Comparison of ENCODE assay signal across 8 cellular contexts in the genomic region with DNA sequence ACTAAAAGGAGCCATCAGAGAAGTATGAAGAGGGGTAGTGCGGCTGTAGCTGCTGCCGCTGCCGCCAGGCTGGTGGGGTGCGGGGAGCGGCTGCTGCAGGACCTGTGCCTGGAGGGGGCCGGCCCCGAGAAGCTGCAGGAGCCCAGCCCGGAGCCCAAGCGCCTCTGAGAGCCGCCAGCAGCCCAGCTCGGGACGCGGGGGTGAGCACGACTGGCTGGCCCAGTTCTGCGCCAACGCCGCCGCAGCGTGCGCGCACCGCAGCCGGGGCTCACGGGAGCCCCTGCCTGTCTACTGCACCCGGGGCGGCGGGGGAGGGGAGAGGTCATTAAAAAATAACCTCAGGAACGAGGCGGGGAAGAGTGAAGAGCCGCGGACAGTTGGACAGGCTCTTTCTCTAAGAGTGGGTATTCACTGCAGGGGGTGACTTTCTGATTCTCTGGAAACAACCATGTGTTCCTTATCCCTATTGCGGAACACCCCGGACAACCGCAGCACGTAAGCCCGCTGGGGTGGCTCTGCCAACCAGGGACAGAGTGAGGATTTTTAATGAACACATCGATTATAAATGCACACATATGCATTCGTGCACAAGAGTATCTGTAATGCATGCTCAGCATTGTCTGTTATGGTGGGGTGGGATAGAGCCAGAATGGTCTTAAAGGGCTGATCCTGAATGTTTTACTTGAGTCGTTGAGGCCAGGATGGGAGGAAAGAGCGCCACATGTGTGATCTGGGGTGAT. TPM values are rescaled to one million over a fixed set of nuclear protein-coding genes. Genes with fewer than 3 reads are reported as not detected.
DNase-seq lines count a peak whose midpoint lies in the region; TF ChIP-seq lines count a peak whose summit lies in the region.

No MANE protein-coding gene starts in this region.

- no peaks in the 10 kb centered on the region for H3K36me3 ChIP-seq in H7 (replicated peaks; ENCODE audit: control insufficient read depth, insufficient read depth, low read length)
- no peaks in the 10 kb centered on the region for H3K36me3 ChIP-seq in ectodermal cell (ENCODE audit: control insufficient read depth, insufficient read depth, low read length)
- H3K36me3 ChIP-seq in mesodermal cell (ENCODE audit: control insufficient read depth, insufficient read depth, low read length): no peaks in the 10 kb centered on the region
- H3K36me3 ChIP-seq in subcutaneous abdominal adipose tissue (ENCODE audit: control insufficient read depth in 5 of 5, insufficient read depth in 5 of 5, low read length in 5 of 5): no peaks in the 10 kb centered on the region

- H3K4me3 ChIP-seq in H7 (ENCODE audit: insufficient read depth, low read depth, low read length): peak overlapping the region; percentile 51
- peak overlapping the region; percentile 52 for H3K4me3 ChIP-seq in ectodermal cell (ENCODE audit: insufficient read depth, low read depth, low read length)
- H3K4me3 ChIP-seq in mesodermal cell (ENCODE audit: extremely low read depth, insufficient read depth, low read length, poor library complexity, severe bottlenecking): peak overlapping the region; percentile 41
- peak overlapping the region; percentile 48 to 62 (median 56) for H3K4me3 ChIP-seq in subcutaneous abdominal adipose tissue (ENCODE audit: low read depth in 1 of 5, low read length in 5 of 5)

- WGBS in ectodermal cell, 2 experiments: 9 to 11% methylated on average over 40 of the region's 40 CpGs
- 8 to 10% methylated on average over 15 to 33 of the region's 40 CpGs for WGBS in mesodermal cell (ENCODE audit: insufficient coverage in 2 of 2), 2 experiments

- in situ Hi-C loops in GM13977 (cut with MboI; ENCODE audit: low pct_unique_long_range_greater_than_20kb, low sequenced_read_pairs, unreplicated experiment): no loop called here

- DNase-seq in GM13977 (ENCODE audit: low spot score) (peak; percentile 58), H7 (peak; percentile 76), NCI-H446 treated with DMSO at 0.1 percent for 48 hours (lab: John Stamatoyannopoulos, UW) (peak; percentile 75), UCSD-AML1 (lab: John Stamatoyannopoulos, UW; ENCODE audit: unreplicated experiment) (no peak)
- no peak for DNase-seq in effector CD4-positive, alpha-beta T cell

- no peak overlapping the region for H3K27ac ChIP-seq in ectodermal cell (ENCODE audit: insufficient read depth, low read depth, low read length, poor library complexity, severe bottlenecking)
- H3K27ac ChIP-seq in mesodermal cell (ENCODE audit: low read depth, low read length, severe bottlenecking): no peak overlapping the region
- H3K27ac ChIP-seq in subcutaneous abdominal adipose tissue (ENCODE audit: low read depth, low read length): no peak overlapping the region

- H3K9ac ChIP-seq in subcutaneous abdominal adipose tissue (ENCODE audit: low read length in 5 of 5): peak overlapping the region in 1 of 5 donors; percentile 2

- peaks cover 13% of the 10 kb centered on the region for H3K27me3 ChIP-seq in H7 (ENCODE audit: control insufficient read depth, insufficient read depth, low read length)
- peaks cover 18% of the 10 kb centered on the region for H3K27me3 ChIP-seq in ectodermal cell (ENCODE audit: control insufficient read depth, insufficient read depth, low read length, poor library complexity, severe bottlenecking)
- H3K27me3 ChIP-seq in subcutaneous abdominal adipose tissue (ENCODE audit: control insufficient read depth in 5 of 5, insufficient read depth in 4 of 5, low read length in 5 of 5): peaks cover 6 to 25% (median 12%) of the 10 kb centered on the region in 5 donors

- peak; percentile 6 for TF ChIP-seq CTCF in GM13977 (IDR thresholded peaks at IDR 0.05; ENCODE audit: extremely low read depth, insufficient read depth, missing control alignments)

- H3K4me1 ChIP-seq in ectodermal cell (ENCODE audit: control insufficient read depth, insufficient read depth, low read length) (peaks cover 5% of the 10 kb centered on the region), mesodermal cell (ENCODE audit: control insufficient read depth, insufficient read depth, low read length, poor library complexity, severe bottlenecking) (no peaks in the 10 kb centered on the region), subcutaneous abdominal adipose tissue (ENCODE audit: control insufficient read depth in 5 of 5, insufficient read depth in 5 of 5, low read length in 5 of 5) (peaks cover 0 to 17% (median 13%) of the 10 kb centered on the region in 5 donors)

- H3K9me3 ChIP-seq in ectodermal cell (ENCODE audit: control insufficient read depth, low read length): no peaks in the 10 kb centered on the region
- H3K9me3 ChIP-seq in mesodermal cell (ENCODE audit: control insufficient read depth, low read length): no peaks in the 10 kb centered on the region
- no peaks in the 10 kb centered on the region for H3K9me3 ChIP-seq in subcutaneous abdominal adipose tissue (ENCODE audit: control insufficient read depth in 5 of 5, low read length in 5 of 5)

RNA-seq across cellular contexts. Expression of a gene that starts 0.5 kb away (rescaled TPM):
- 1.7 and 2.0 TPM in 2 replicates for total RNA-seq in H7 (2014; rRNA removed; shearing (Covaris generic))
- 3.2 TPM for polyA plus RNA-seq in ectodermal cell (2013, experiment 1 of 4)
- 2.1 TPM for polyA plus RNA-seq in ectodermal cell (2013, experiment 2 of 4)
- 1.7 TPM for polyA plus RNA-seq in ectodermal cell (2013, experiment 3 of 4)
- polyA plus RNA-seq in ectodermal cell (2013, experiment 4 of 4): 3.2 TPM
- polyA plus RNA-seq in mesodermal cell (2013, experiment 1 of 2): 1.0 TPM
- polyA plus RNA-seq in mesodermal cell (2013, experiment 2 of 2): 1.3 TPM

RNA-seq across cellular contexts. Expression of a gene that starts 41.2 kb away (rescaled TPM):
- 34.7 and 37.3 TPM in 2 replicates for total RNA-seq in H7 (2014; rRNA removed; shearing (Covaris generic))
- polyA plus RNA-seq in ectodermal cell (2013, experiment 1 of 4): 20.6 TPM
- 20.6 TPM for polyA plus RNA-seq in ectodermal cell (2013, experiment 2 of 4)
- 15.1 TPM for polyA plus RNA-seq in ectodermal cell (2013, experiment 3 of 4)
- polyA plus RNA-seq in ectodermal cell (2013, experiment 4 of 4): 17.6 TPM
- 9.0 TPM for polyA plus RNA-seq in mesodermal cell (2013, experiment 1 of 2)
- polyA plus RNA-seq in mesodermal cell (2013, experiment 2 of 2): 8.0 TPM

Comparison
In these comparisons a context has a peak if more than half of its experiments do, and no peak if none do; other contexts are left out.
1. DNase-seq: peak in GM13977 (single experiment), H7 (single experiment) and NCI-H446 treated with DMSO at 0.1 percent for 48 hours (single experiment); none in UCSD-AML1 (single experiment) and effector CD4-positive, alpha-beta T cell (single experiment).
2. Peak in every context shown above with its lines, with median percentiles within 50 percentile points of each other: H3K4me3 ChIP-seq.